In genomic region chr1:234776875-234777849, GRCh38 we compare ENCODE assay signal across 18 cellular contexts.
DNase-seq lines count a peak whose midpoint lies in the region; ATAC-seq and TF ChIP-seq lines count a peak whose summit lies in the region.
"Had no signal": no experiment of that assay in that cellular context is flagged by ENCODE, and none has a peak within 500 bp of the region (broad histone marks: within the 10 kb centered on the region; RNA-seq: fewer than 3 reads in every experiment).

No MANE protein-coding gene starts in this region.

- H3K4me3 Mint-ChIP-seq in type B pancreatic cell = no peak overlapping the region
- no peak overlapping the region for H3K4me3 Mint-ChIP-seq in activated T-helper 2 cell treated with anti-CD3 and anti-CD28 coated beads, Interferon-gamma antibody, Interleukin-2, Interleukin-4, amounts not matched to agents 10 μg/mL and 5 μg/mL and 100 μg/mL, durations not matched to agents 14 hours and 24 hours and 36 hours (ENCODE audit: low read depth)
- H3K4me3 Mint-ChIP-seq: H9; IgD-negative memory B cell; T-helper 2 cell treated with Interferon-gamma antibody and Interleukin-4, amounts not matched to agents 5 μg/mL and 100 μg/mL, for 36 hours had no signal

- H3K4me1 Mint-ChIP-seq in type B pancreatic cell (ENCODE audit: unreplicated experiment) = peaks cover 8% of the 10 kb centered on the region
- H3K4me1 Mint-ChIP-seq in activated T-helper 2 cell treated with anti-CD3 and anti-CD28 coated beads, Interferon-gamma antibody, Interleukin-2, Interleukin-4, amounts not matched to agents 10 μg/mL and 5 μg/mL and 100 μg/mL, durations not matched to agents 14 hours and 24 hours and 36 hours (ENCODE audit: low read depth) = peaks cover 16% of the 10 kb centered on the region

- peaks cover 0 to 5% (median 0%) of the 10 kb centered on the region in 4 donors for H3K9me3 ChIP-seq in esophagus muscularis mucosa
- H3K9me3 ChIP-seq: sigmoid colon had no signal

- peaks cover 0 to 55% (median 0%) of the 10 kb centered on the region in 4 donors for H3K27me3 ChIP-seq in esophagus muscularis mucosa

- no peak for TF ChIP-seq POLR2A in esophagus muscularis mucosa (IDR thresholded peaks at IDR 0.05; ENCODE audit: low read depth)

- DNase-seq in activated CD8-positive, alpha-beta memory T cell treated with anti-CD3 and anti-CD28 coated beads for 24 hours = peak; percentile 62
- no peak for DNase-seq in activated CD8-positive, alpha-beta memory T cell treated with anti-CD3 and anti-CD28 coated beads, Interleukin-2, amount 50 U/mL, for 4 hours
- DNase-seq in NCI-H748 (lab: John Stamatoyannopoulos, UW; ENCODE audit: unreplicated experiment) (peak; percentile 72), esophagus muscularis mucosa (ENCODE audit: extremely low spot score) (peak; percentile 94), type B pancreatic cell (ENCODE audit: extremely low spot score, unreplicated experiment) (peak; percentile 73), NCI-H524 (lab: John Stamatoyannopoulos, UW) (no peak)
- no peak for DNase-seq in activated T-helper 2 cell treated with anti-CD3 and anti-CD28 coated beads, Interferon-gamma antibody, Interleukin-2, Interleukin-4, amounts not matched to agents 10 μg/mL and 5 μg/mL and 100 μg/mL, durations not matched to agents 14 hours and 24 hours and 36 hours (ENCODE audit: low spot score)
- DNase-seq: cortex of kidney, H9, mesendoderm, NCI-H1105 treated with DMSO at 0.1 percent for 48 hours, occipital lobe, SHP77 treated with DMSO at 0.1 percent for 48 hours had no signal

- ATAC-seq in GM21786 (IDR thresholded peaks at IDR 0.05; ENCODE audit: unreplicated experiment) = no peak
- ATAC-seq: activated naive CD4-positive, alpha-beta T cell treated with anti-CD3 and anti-CD28 coated beads, Interleukin-2, amount 50 U/mL, for 72 hours had no signal

- no peaks in the 10 kb centered on the region for H3K9me3 Mint-ChIP-seq in type B pancreatic cell
- H3K9me3 Mint-ChIP-seq in activated T-helper 2 cell treated with anti-CD3 and anti-CD28 coated beads, Interferon-gamma antibody, Interleukin-2, Interleukin-4, amounts not matched to agents 10 μg/mL and 5 μg/mL and 100 μg/mL, durations not matched to agents 14 hours and 24 hours and 36 hours = peaks cover 4% of the 10 kb centered on the region
- H3K9me3 Mint-ChIP-seq: IgD-negative memory B cell had no signal

- TF ChIP-seq EP300 in esophagus muscularis mucosa (IDR thresholded peaks at IDR 0.05) = no peak

- TF ChIP-seq CTCF in esophagus muscularis mucosa (IDR thresholded peaks at IDR 0.05) (no peak), type B pancreatic cell (conservative IDR thresholded peaks at IDR 0.05) (no peak)

- 69% methylated on average over 14 of the region's 14 CpGs for WGBS in esophagus muscularis mucosa

- H3K27me3 Mint-ChIP-seq in type B pancreatic cell = no peaks in the 10 kb centered on the region
- H3K27me3 Mint-ChIP-seq in activated T-helper 2 cell treated with anti-CD3 and anti-CD28 coated beads, Interferon-gamma antibody, Interleukin-2, Interleukin-4, amounts not matched to agents 10 μg/mL and 5 μg/mL and 100 μg/mL, durations not matched to agents 14 hours and 24 hours and 36 hours (ENCODE audit: low read depth) = no peaks in the 10 kb centered on the region
- H3K27me3 Mint-ChIP-seq: IgD-negative memory B cell had no signal

- no peak overlapping the region for H3K27ac Mint-ChIP-seq in type B pancreatic cell
- no peak overlapping the region for H3K27ac Mint-ChIP-seq in activated T-helper 2 cell treated with anti-CD3 and anti-CD28 coated beads, Interferon-gamma antibody, Interleukin-2, Interleukin-4, amounts not matched to agents 10 μg/mL and 5 μg/mL and 100 μg/mL, durations not matched to agents 14 hours and 24 hours and 36 hours
- H3K27ac Mint-ChIP-seq: activated naive CD4-positive, alpha-beta T cell treated with anti-CD3 and anti-CD28 coated beads, Interleukin-2, amount 50 U/mL, for 72 hours; H9; IgD-negative memory B cell; T-helper 2 cell treated with Interferon-gamma antibody and Interleukin-4, amounts not matched to agents 5 μg/mL and 100 μg/mL, for 36 hours had no signal

- H3K4me1 ChIP-seq in esophagus muscularis mucosa = peaks cover 5 to 7% (median 7%) of the 10 kb centered on the region in 4 donors

- H3K4me3 ChIP-seq in esophagus muscularis mucosa = no peak overlapping the region
- H3K4me3 ChIP-seq: sigmoid colon had no signal

- H3K36me3 Mint-ChIP-seq in type B pancreatic cell = no peaks in the 10 kb centered on the region
- H3K36me3 Mint-ChIP-seq in activated T-helper 2 cell treated with anti-CD3 and anti-CD28 coated beads, Interferon-gamma antibody, Interleukin-2, Interleukin-4, amounts not matched to agents 10 μg/mL and 5 μg/mL and 100 μg/mL, durations not matched to agents 14 hours and 24 hours and 36 hours (ENCODE audit: low read depth) = peaks cover 19% of the 10 kb centered on the region

- intact Hi-C loops in esophagus muscularis mucosa (cut with DNase I) = no loop called here
- intact Hi-C loops in activated T-helper 2 cell treated with anti-CD3 and anti-CD28 coated beads, Interferon-gamma antibody, Interleukin-2, Interleukin-4, amounts not matched to agents 10 μg/mL and 5 μg/mL and 100 μg/mL, durations not matched to agents 14 hours and 24 hours and 36 hours (cut with micrococcal nuclease) = no loop called here

- H3K27ac ChIP-seq in esophagus muscularis mucosa (replicated peaks in 1 of 4) = no peak overlapping the region
- H3K27ac ChIP-seq: sigmoid colon had no signal

- H3K36me3 ChIP-seq in esophagus muscularis mucosa = no peaks in the 10 kb centered on the region
- H3K36me3 ChIP-seq: sigmoid colon had no signal

Comparison
In these comparisons a context has a peak if more than half of its experiments do, and no peak if none do; other contexts are left out.
1. DNase-seq: peak in activated CD8-positive, alpha-beta memory T cell treated with anti-CD3 and anti-CD28 coated beads for 24 hours (single experiment), NCI-H748 (single experiment), esophagus muscularis mucosa (single experiment) and type B pancreatic cell (single experiment); none in activated CD8-positive, alpha-beta memory T cell treated with anti-CD3 and anti-CD28 coated beads, Interleukin-2, amount 50 U/mL, for 4 hours (single experiment), activated T-helper 2 cell treated with anti-CD3 and anti-CD28 coated beads, Interferon-gamma antibody, Interleukin-2, Interleukin-4, amounts not matched to agents 10 μg/mL and 5 μg/mL and 100 μg/mL, durations not matched to agents 14 hours and 24 hours and 36 hours (single experiment) and NCI-H524 (0 of 2).